ENCODE assay signal across 18 cellular contexts in genomic region chr7:140417456-140418155, GRCh38. TPM values are rescaled to one million over a fixed set of nuclear protein-coding genes. Genes with fewer than 3 reads are reported as not detected.
DNase-seq lines count a peak whose midpoint lies in the region; ATAC-seq and TF ChIP-seq lines count a peak whose summit lies in the region.
"Had no signal": no experiment of that assay in that cellular context is flagged by ENCODE, and none has a peak within 500 bp of the region (broad histone marks: within the 10 kb centered on the region; RNA-seq: fewer than 3 reads in every experiment).

No MANE protein-coding gene starts in this region.

- H3K4me2 ChIP-seq in SK-N-SH (no peak overlapping the region), DND-41 (ENCODE audit: insufficient read depth, low read length) (no peak overlapping the region; the same call in 1 of the 2 replicates)
- H3K4me2 ChIP-seq: KMS-11 had no signal

- H3K4me1 ChIP-seq in SK-N-SH (ENCODE audit: control insufficient read depth in 1 of 2, insufficient read depth in 2 of 2, low read depth in 1 of 2, low read length in 1 of 2), result no peaks in the 10 kb centered on the region; a peak in 1 of 4 replicates
- H3K4me1 ChIP-seq in DND-41 (ENCODE audit: insufficient read depth, low read length), result peaks cover 20% of the 10 kb centered on the region
- peaks cover 3% of the 10 kb centered on the region for H3K4me1 ChIP-seq in mucosa of descending colon (ENCODE audit: low read depth)

- H3K9ac ChIP-seq in SK-N-SH (no peak overlapping the region), DND-41 (ENCODE audit: low read depth, low read length) (peak overlapping the region; percentile 5; the same call in 1 of the 2 replicates)
- H3K9ac ChIP-seq: KMS-11 had no signal

- H3K9me3 ChIP-seq in SK-N-SH, result no peaks in the 10 kb centered on the region
- no peaks in the 10 kb centered on the region for H3K9me3 ChIP-seq in DND-41 (ENCODE audit: insufficient read depth, low read length, severe bottlenecking)
- H3K9me3 ChIP-seq in mucosa of descending colon, result no peaks in the 10 kb centered on the region

- H3K79me2 ChIP-seq in SK-N-SH (ENCODE audit: insufficient read depth), result no peaks in the 10 kb centered on the region
- no peaks in the 10 kb centered on the region for H3K79me2 ChIP-seq in DND-41 (ENCODE audit: insufficient read depth, low read length)

- no peak overlapping the region for H3K4me3 ChIP-seq in SK-N-SH (ENCODE audit: low read depth in 2 of 2, low read length in 1 of 2)
- no peak overlapping the region for H3K4me3 ChIP-seq in DND-41 (ENCODE audit: low read depth in 1 of 2, low read length in 2 of 2)
- H3K4me3 ChIP-seq in mucosa of descending colon, result no peak overlapping the region
- H3K4me3 ChIP-seq: GM12878 had no signal

- POLR2A ChIA-PET in SK-N-SH (lab: Yijun Ruan, JAX), result no interaction called here

- no peaks in the 10 kb centered on the region for H3K9me2 ChIP-seq in SK-N-SH

- no peaks in the 10 kb centered on the region for H3F3A ChIP-seq in SK-N-SH (replicated peaks; ENCODE audit: insufficient read depth)

- intact Hi-C loops in mucosa of descending colon (cut with DNase I, micrococcal nuclease), result no loop called here

- DNase-seq in SK-N-SH (no peak), DND-41 (peak; percentile 60), NCI-H748 treated with DMSO at 0.1 percent for 48 hours (lab: John Stamatoyannopoulos, UW) (peak; percentile 93), mucosa of descending colon (no peak), NOMO-1 treated with dmso at 0.1 percent for 144 hours (lab: John Stamatoyannopoulos, UW; ENCODE audit: unreplicated experiment) (no peak)
- DNase-seq: brain microvascular endothelial cell, HFFc6, hypothalamus, left cardiac atrium, NCI-H2227 treated with DMSO at 0.1 percent for 48 hours had no signal

- H3K27ac ChIP-seq in SK-N-SH (ENCODE audit: low read depth in 2 of 2, low read length in 1 of 2) (no peak overlapping the region), DND-41 (ENCODE audit: low read length) (peak overlapping the region; percentile 71)
- H3K27ac ChIP-seq: brain microvascular endothelial cell, HL-60, KMS-11 had no signal

- TF ChIP-seq CTCF in SK-N-SH (IDR thresholded peaks at IDR 0.05) (no peak), DND-41 (IDR thresholded peaks at IDR 0.05; ENCODE audit: borderline replicate concordance, extremely low read depth, low read length, poor library complexity, severe bottlenecking) (no peak), mucosa of descending colon (IDR thresholded peaks at IDR 0.05) (no peak)

- no peak for TF ChIP-seq RAD21 in SK-N-SH (IDR thresholded peaks at IDR 0.05; ENCODE audit: low read length)

- H4K20me1 ChIP-seq in SK-N-SH (ENCODE audit: insufficient read depth) (no peaks in the 10 kb centered on the region), DND-41 (ENCODE audit: insufficient read depth, low read length) (no peaks in the 10 kb centered on the region)

- H2AFZ ChIP-seq in SK-N-SH (ENCODE audit: low read depth) (no peak overlapping the region), DND-41 (ENCODE audit: low read depth, low read length) (peak overlapping the region; percentile 59; the same call in 1 of the 2 replicates)

- H3K36me3 ChIP-seq in SK-N-SH (replicated peaks in 1 of 2; ENCODE audit: control insufficient read depth in 1 of 2, insufficient read depth in 2 of 2, low read length in 1 of 2) (no peaks in the 10 kb centered on the region), DND-41 (ENCODE audit: insufficient read depth, low read length) (no peaks in the 10 kb centered on the region), mucosa of descending colon (ENCODE audit: low read depth) (no peaks in the 10 kb centered on the region)
- H3K36me3 ChIP-seq: brain microvascular endothelial cell had no signal

- no peak for TF ChIP-seq EP300 in SK-N-SH (IDR thresholded peaks at IDR 0.05; ENCODE audit: borderline replicate concordance in 1 of 2, low read depth in 1 of 2, low read length in 1 of 2)

- ATAC-seq in SK-N-SH treated with all-trans-retinoic acid at 6 μM for 48 hours, result no peak
- peak; percentile 89 for ATAC-seq in DND-41 (ENCODE audit: insufficient read depth, low read depth)
- peak; percentile 5 for ATAC-seq in mucosa of descending colon
- ATAC-seq in HG02852 (IDR thresholded peaks at IDR 0.05; ENCODE audit: unreplicated experiment), result no peak
- ATAC-seq in HG03457 (IDR thresholded peaks at IDR 0.05; ENCODE audit: unreplicated experiment), result no peak
- ATAC-seq: GM12878, left cardiac atrium, Panc1 had no signal

- WGBS in SK-N-SH (ENCODE audit: low lambda C conversion rate), result 65% methylated on average over 8 of the region's 8 CpGs

- CTCF ChIA-PET in SK-N-SH (lab: Yijun Ruan, JAX), result interaction anchor here (0.6 to 1.6 kb wide), 3 partner anchors 10 to 31 kb away, joined by 3 to 6 read pairs (median 4); no protein-coding TSS in a partner anchor

- H3K27me3 ChIP-seq in SK-N-SH (ENCODE audit: insufficient read depth) (peaks cover 9% of the 10 kb centered on the region; the same call in 1 of the 2 replicates), DND-41 (ENCODE audit: insufficient read depth, low read length, poor library complexity) (no peaks in the 10 kb centered on the region)
- H3K27me3 ChIP-seq: brain microvascular endothelial cell had no signal

TF ChIP-seq in SK-N-SH, 30 proteins besides CTCF, POLR2A, EP300 and RAD21:
- TF ChIP-seq NFIC (IDR thresholded peaks at IDR 0.05; ENCODE audit: borderline replicate concordance) (no peak), CHD2 (IDR thresholded peaks at IDR 0.05; ENCODE audit: low read length, partially characterized antibody) (no peak), TCF12 (IDR thresholded peaks at IDR 0.05) (no peak), GATA2 (CRISPR knock-in tag; IDR thresholded peaks at IDR 0.05) (peak; percentile 52)

TF ChIP-seq in SK-N-SH treated with all-trans-retinoic acid at 6 μM for 48 hours, 23 proteins besides CTCF, POLR2A, EP300 and RAD21 (continues in another document):
- TF ChIP-seq PATZ1 (CRISPR knock-in tag; IDR thresholded peaks at IDR 0.05; ENCODE audit: borderline replicate concordance) (no peak), CSDC2 (CRISPR knock-in tag; IDR thresholded peaks at IDR 0.05) (no peak), ARNTL (CRISPR knock-in tag; IDR thresholded peaks at IDR 0.05; ENCODE audit: borderline replicate concordance, low read depth) (no peak), SNAI2 (CRISPR knock-in tag; IDR thresholded peaks at IDR 0.05) (no peak), ZFP30 (CRISPR knock-in tag; IDR thresholded peaks at IDR 0.05) (no peak), POU6F1 (CRISPR knock-in tag; IDR thresholded peaks at IDR 0.05; ENCODE audit: borderline replicate concordance, low read depth) (no peak), ZNF565 (CRISPR knock-in tag; conservative IDR thresholded peaks at IDR 0.05; ENCODE audit: low read depth) (no peak), ZC3H10 (CRISPR knock-in tag; IDR thresholded peaks at IDR 0.05) (no peak), PPARA (CRISPR knock-in tag; IDR thresholded peaks at IDR 0.05; ENCODE audit: borderline replicate concordance) (no peak), BACH2 (CRISPR knock-in tag; IDR thresholded peaks at IDR 0.05; ENCODE audit: borderline replicate concordance) (no peak), ESRRG (CRISPR knock-in tag; IDR thresholded peaks at IDR 0.05) (no peak)

RNA-seq across cellular contexts. Expression of gene RAB19, which starts 13.7 kb away (rescaled TPM):
- not detected in 2 replicates for polyA plus RNA-seq in SK-N-SH (2012; rRNA removed)
- polyA plus RNA-seq in SK-N-SH (2012; cell fraction: cytosol; rRNA removed), result 0.04 TPM in 1 of 2 replicates, not detected in the other
- 0.13 TPM in 1 of 2 replicates, not detected in the other for polyA plus RNA-seq in SK-N-SH (2012; cell fraction: nucleus; rRNA removed)
- total RNA-seq in mucosa of descending colon, result 10 to 100 TPM in 2 of 3 donors, 1 to 10 TPM in 1; 7.3 to 22.0 (median 21.5) TPM
- total RNA-seq: fibroblast of lung, HFFc6, left cardiac atrium had no signal
- polyA plus RNA-seq: fibroblast of lung had no signal

RNA-seq across cellular contexts. Expression of gene SLC37A3, which starts 19.3 kb away (rescaled TPM):
- polyA plus RNA-seq in SK-N-SH (2012; rRNA removed), result 53.3 and 73.2 TPM in 2 replicates
- polyA plus RNA-seq in SK-N-SH (2012; cell fraction: cytosol; rRNA removed), result 43.8 and 46.5 TPM in 2 replicates
- polyA plus RNA-seq in SK-N-SH (2012; cell fraction: nucleus; rRNA removed), result 102 and 188 TPM in 2 replicates
- total RNA-seq in mucosa of descending colon, result 10 to 100 TPM; 49.0 to 68.6 (median 55.8) TPM

Comparison
In these comparisons a context has a peak if more than half of its experiments do, and no peak if none do; other contexts are left out.
1. DNase-seq: peak in DND-41 (single experiment) and NCI-H748 treated with DMSO at 0.1 percent for 48 hours (single experiment); none in SK-N-SH (single experiment), mucosa of descending colon (0 of 3) and NOMO-1 treated with dmso at 0.1 percent for 144 hours (single experiment).
2. ATAC-seq: peak in DND-41 (single experiment) and mucosa of descending colon (single experiment); none in SK-N-SH treated with all-trans-retinoic acid at 6 μM for 48 hours (single experiment), HG02852 (single experiment) and HG03457 (single experiment).